2 cellular contexts compared by ENCODE assay signal in genomic region chr11:69630009-69630870, GRCh38.
A peak's percentile ranks its signal among the peaks of the same experiment; 100 is the strongest.
TF ChIP-seq lines count a peak whose summit lies in the region.

No MANE protein-coding gene starts in this region.

TF ChIP-seq in GM23338, 12 proteins besides CTCF, POLR2A, EP300 and RAD21:
- TF ChIP-seq CREB1 (CRISPR knock-in tag; IDR thresholded peaks at IDR 0.05; ENCODE audit: low read depth) (no peak), STAT1 (IDR thresholded peaks at IDR 0.05; ENCODE audit: unreplicated experiment) (no peak), JUNB (IDR thresholded peaks at IDR 0.05; ENCODE audit: unreplicated experiment) (no peak), ZNF114 (CRISPR knock-in tag; IDR thresholded peaks at IDR 0.05) (no peak), REST (IDR thresholded peaks at IDR 0.05; ENCODE audit: unreplicated experiment) (no peak), NANOG (IDR thresholded peaks at IDR 0.05; ENCODE audit: borderline replicate concordance) (no peak), ETS1 (IDR thresholded peaks at IDR 0.05) (no peak), EZH2 (IDR thresholded peaks at IDR 0.05; ENCODE audit: low read depth, unreplicated experiment) (no peak), POLR2AphosphoS5 (IDR thresholded peaks at IDR 0.05; ENCODE audit: low read depth) (no peak), ZNF462 (CRISPR knock-in tag; IDR thresholded peaks at IDR 0.05) (no peak), ZNF331 (CRISPR knock-in tag; IDR thresholded peaks at IDR 0.05; ENCODE audit: low read depth) (no peak)

TF ChIP-seq in endothelial cell of umbilical vein, 7 proteins besides CTCF, POLR2A, EP300 and RAD21:
- TF ChIP-seq EZH2 (IDR thresholded peaks at IDR 0.05; ENCODE audit: borderline replicate concordance, low read depth, low read length, severe bottlenecking) (no peak), MAX (IDR thresholded peaks at IDR 0.05; ENCODE audit: insufficient read depth, insufficient read length) (peak; percentile 24)
